In the genomic region with DNA sequence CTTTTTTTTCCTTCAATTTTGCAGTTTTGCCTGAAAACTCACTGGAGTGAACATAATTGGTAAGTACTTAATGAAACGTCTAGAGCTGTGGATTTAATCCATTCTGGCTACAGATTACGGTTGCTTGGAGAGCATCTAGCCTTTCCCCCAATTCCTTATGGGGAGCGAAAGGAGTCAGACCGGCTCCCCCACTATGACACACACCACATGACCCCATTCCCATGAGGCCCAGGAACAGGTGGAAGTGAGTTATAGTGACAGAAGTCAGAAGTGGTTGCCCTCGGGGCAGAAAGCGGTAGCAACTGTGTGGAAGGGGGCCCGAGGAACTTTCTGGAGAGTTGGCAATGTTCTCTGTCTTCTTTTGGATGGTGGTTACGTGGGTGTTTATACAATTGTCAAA, we compare ENCODE assay signal across 24 cellular contexts. TPM values are rescaled to one million over a fixed set of nuclear protein-coding genes. Genes with fewer than 3 reads are reported as not detected.
DNase-seq lines count a peak whose midpoint lies in the region; ATAC-seq and TF ChIP-seq lines count a peak whose summit lies in the region.
"Had no signal": no experiment of that assay in that cellular context is flagged by ENCODE, and none has a peak within 500 bp of the region (broad histone marks: within the 10 kb centered on the region; RNA-seq: fewer than 3 reads in every experiment).

No MANE protein-coding gene starts in this region.

- peak; percentile 84 for DNase-seq in PC-3
- DNase-seq in foreskin keratinocyte = peak in 1 of 2 donors; percentile 48
- DNase-seq in psoas muscle = no peak
- DNase-seq in ureter (ENCODE audit: low spot score) = peak; percentile 75
- DNase-seq in mesendoderm = no peak
- no peak for DNase-seq in effector CD8-positive, alpha-beta T cell (lab: John Stamatoyannopoulos, UW)
- DNase-seq: CD4-positive, alpha-beta memory T cell; DMS53; EL; GM23248; Karpas-422; MG63; NCI-H1092 treated with DMSO at 0.1 percent for 48 hours; NCI-H2081; NCI-H446 treated with DMSO at 0.1 percent for 48 hours; NCI-H748 treated with DMSO at 0.1 percent for 48 hours; SIG-M5 had no signal

- peaks cover 14% of the 10 kb centered on the region; the same call in 1 of the 2 replicates for H3K36me3 ChIP-seq in PC-3 (ENCODE audit: low read depth, low read length)
- peaks cover 0 to 79% of the 10 kb centered on the region in 2 donors for H3K36me3 ChIP-seq in psoas muscle (ENCODE audit: insufficient read depth in 1 of 2, low read depth in 1 of 2)
- no peaks in the 10 kb centered on the region for H3K36me3 ChIP-seq in mesendoderm (ENCODE audit: control insufficient read depth, insufficient read depth, low read length)
- H3K36me3 ChIP-seq: BLaER1 had no signal

- POLR2A ChIA-PET in PC-3 (lab: Charles Lee; ENCODE audit: unreplicated experiment) = no interaction called here

- H2AK5ac ChIP-seq in mesendoderm (ENCODE audit: low read length) = no peak overlapping the region

- no peak overlapping the region for H2AFZ ChIP-seq in PC-3 (ENCODE audit: low read length)
- H2AFZ ChIP-seq: GM23248 had no signal

- CTCF ChIA-PET in PC-3 (lab: Charles Lee) = no interaction called here

- TF ChIP-seq CTCF in PC-3 (conservative IDR thresholded peaks at IDR 0.05; ENCODE audit: low read depth, low read length) = no peak
- TF ChIP-seq CTCF in foreskin keratinocyte (conservative IDR thresholded peaks at IDR 0.05) = no peak
- no peak for TF ChIP-seq CTCF in psoas muscle (IDR thresholded peaks at IDR 0.05)

- no peak overlapping the region for H2BK15ac ChIP-seq in mesendoderm (replicated peaks; ENCODE audit: low read depth)

- H3K79me2 ChIP-seq in PC-3 (ENCODE audit: low read length) (no peaks in the 10 kb centered on the region), mesendoderm (ENCODE audit: control insufficient read depth, insufficient read depth, low read length) (no peaks in the 10 kb centered on the region)

- H4K20me1 ChIP-seq in PC-3 (ENCODE audit: low read length) = no peaks in the 10 kb centered on the region
- H4K20me1 ChIP-seq: BLaER1 had no signal

- H3K4me2 ChIP-seq in PC-3 (ENCODE audit: low read length) = peak overlapping the region; percentile 70
- H3K4me2 ChIP-seq in mesendoderm (ENCODE audit: low read length) = no peak overlapping the region
- H3K4me2 ChIP-seq: BLaER1 had no signal

- no peaks in the 10 kb centered on the region for H3K27me3 ChIP-seq in PC-3 (ENCODE audit: low read length)
- no peaks in the 10 kb centered on the region for H3K27me3 ChIP-seq in foreskin keratinocyte
- no peaks in the 10 kb centered on the region for H3K27me3 ChIP-seq in psoas muscle (ENCODE audit: insufficient read depth in 3 of 3, low read length in 2 of 3)
- H3K27me3 ChIP-seq in mesendoderm (ENCODE audit: insufficient read depth, low read length, poor library complexity) = no peaks in the 10 kb centered on the region
- H3K27me3 ChIP-seq: BLaER1, MG63 had no signal

- no peak overlapping the region for H3K18ac ChIP-seq in mesendoderm (ENCODE audit: low read length)

- H3K9ac ChIP-seq in PC-3 (ENCODE audit: low read length) = no peak overlapping the region
- H3K9ac ChIP-seq in mesendoderm (ENCODE audit: low read length) = no peak overlapping the region
- H3K9ac ChIP-seq: BLaER1, GM23248 had no signal

- no peak overlapping the region for H2BK120ac ChIP-seq in mesendoderm (ENCODE audit: low read depth, low read length)

- intact Hi-C loops in PC-3 (cut with micrococcal nuclease) = no loop called here
- intact Hi-C loops in psoas muscle (cut with DNase I) = no loop called here

- no peak overlapping the region for H2BK5ac ChIP-seq in mesendoderm (ENCODE audit: low read length)

- H3K27ac ChIP-seq in PC-3 (ENCODE audit: low read length) (peak overlapping the region; percentile 75), foreskin keratinocyte (no peak overlapping the region), psoas muscle (peak overlapping the region; percentile 25), mesendoderm (ENCODE audit: low read depth, low read length) (no peak overlapping the region)
- H3K27ac ChIP-seq: BLaER1, GM23248, HL-60 had no signal

- H3K4ac ChIP-seq in mesendoderm (ENCODE audit: low read depth, low read length) = no peak overlapping the region

- no peaks in the 10 kb centered on the region for H3K79me1 ChIP-seq in mesendoderm (ENCODE audit: low read length)

- WGBS in psoas muscle, 3 donors = 32 to 51% (median 32%) methylated on average over 8 of the region's 8 CpGs
- no CpG with 5 or more reads among the region's 8 CpGs for WGBS in mesendoderm (ENCODE audit: extremely low coverage, insufficient coverage, low lambda C conversion rate)

- no peak overlapping the region for H3K23ac ChIP-seq in mesendoderm (ENCODE audit: low read length)

- no peak overlapping the region for H4K5ac ChIP-seq in mesendoderm (ENCODE audit: low read length)

- H3K4me1 ChIP-seq in PC-3 (ENCODE audit: insufficient read depth, low read length) (peaks cover 19% of the 10 kb centered on the region), foreskin keratinocyte (peaks cover 10% of the 10 kb centered on the region), psoas muscle (peaks cover 3% of the 10 kb centered on the region), mesendoderm (ENCODE audit: control insufficient read depth, low read depth, low read length) (no peaks in the 10 kb centered on the region)
- H3K4me1 ChIP-seq: BLaER1, HAP-1 had no signal

- no peaks in the 10 kb centered on the region for H3F3A ChIP-seq in PC-3 (ENCODE audit: low read length, unreplicated experiment)

- no peaks in the 10 kb centered on the region for H3K9me2 ChIP-seq in PC-3 (replicated peaks; ENCODE audit: low read length)

- H4K8ac ChIP-seq in mesendoderm (ENCODE audit: low read depth, low read length) = no peak overlapping the region

- H3K9me3 ChIP-seq in PC-3 (ENCODE audit: low read length) (no peaks in the 10 kb centered on the region), psoas muscle (no peaks in the 10 kb centered on the region)
- H3K9me3 ChIP-seq: BLaER1, HAP-1, MG63 had no signal

- no peak overlapping the region for H3K56ac ChIP-seq in mesendoderm (ENCODE audit: low read length)

- BruUV-seq in PC-3 (replicated peaks; lab: Mats Ljungman, UMichigan) = no TSS peak

- ATAC-seq in PC-3 (no peak), foreskin keratinocyte (peak; percentile 75), psoas muscle (peak; percentile 61 to 89 (median 80)), GM18861 (IDR thresholded peaks at IDR 0.05; ENCODE audit: unreplicated experiment) (no peak)
- ATAC-seq: GM12878 had no signal

- H3K4me3 ChIP-seq in PC-3 (ENCODE audit: low read length) (peak overlapping the region; percentile 28; the same call in 1 of the 2 replicates), psoas muscle (no peak overlapping the region), mesendoderm (ENCODE audit: low read length) (no peak overlapping the region)
- H3K4me3 ChIP-seq: BLaER1, GM12878, GM23248, HAP-1, MG63 had no signal

RNA-seq across cellular contexts. Expression of a gene that starts 41.1 kb away (rescaled TPM):
- total RNA-seq in PC-3 (2014; rRNA removed) (33.9 and 38.7 TPM in 2 replicates), foreskin keratinocyte (30.8 and 31.7 TPM in 2 replicates), psoas muscle (10 to 100 TPM; 11.0 to 25.4 (median 17.7) TPM), ureter (174 TPM)
- polyA plus RNA-seq in foreskin keratinocyte (31.7 and 44.1 TPM in 2 replicates), psoas muscle (10 to 100 TPM in 1 of 3 donors, 1 to 10 TPM in 2; 8.0 to 22.8 (median 9.9) TPM)
- 14.8 TPM for polyA plus RNA-seq in mesendoderm (2013, experiment 1 of 2)
- polyA plus RNA-seq in mesendoderm (2013, experiment 2 of 2) = 14.4 TPM
- total RNA-seq: CD4-positive, alpha-beta memory T cell; OCI-LY7 had no signal
- polyA plus RNA-seq: CD4-positive, alpha-beta memory T cell; IgD-negative memory B cell had no signal

Comparison
In these comparisons a context has a peak if more than half of its experiments do, and no peak if none do; other contexts are left out.
1. ATAC-seq: peak in foreskin keratinocyte (single experiment) and psoas muscle (4 of 4); none in PC-3 (single experiment) and GM18861 (single experiment).
2. DNase-seq: peak in PC-3 (single experiment) and ureter (single experiment); none in psoas muscle (0 of 2), mesendoderm (single experiment) and effector CD8-positive, alpha-beta T cell (single experiment).
3. H3K27ac ChIP-seq: peak in PC-3 (single experiment) and psoas muscle (single experiment); none in foreskin keratinocyte (single experiment) and mesendoderm (single experiment).